In the genomic region with DNA sequence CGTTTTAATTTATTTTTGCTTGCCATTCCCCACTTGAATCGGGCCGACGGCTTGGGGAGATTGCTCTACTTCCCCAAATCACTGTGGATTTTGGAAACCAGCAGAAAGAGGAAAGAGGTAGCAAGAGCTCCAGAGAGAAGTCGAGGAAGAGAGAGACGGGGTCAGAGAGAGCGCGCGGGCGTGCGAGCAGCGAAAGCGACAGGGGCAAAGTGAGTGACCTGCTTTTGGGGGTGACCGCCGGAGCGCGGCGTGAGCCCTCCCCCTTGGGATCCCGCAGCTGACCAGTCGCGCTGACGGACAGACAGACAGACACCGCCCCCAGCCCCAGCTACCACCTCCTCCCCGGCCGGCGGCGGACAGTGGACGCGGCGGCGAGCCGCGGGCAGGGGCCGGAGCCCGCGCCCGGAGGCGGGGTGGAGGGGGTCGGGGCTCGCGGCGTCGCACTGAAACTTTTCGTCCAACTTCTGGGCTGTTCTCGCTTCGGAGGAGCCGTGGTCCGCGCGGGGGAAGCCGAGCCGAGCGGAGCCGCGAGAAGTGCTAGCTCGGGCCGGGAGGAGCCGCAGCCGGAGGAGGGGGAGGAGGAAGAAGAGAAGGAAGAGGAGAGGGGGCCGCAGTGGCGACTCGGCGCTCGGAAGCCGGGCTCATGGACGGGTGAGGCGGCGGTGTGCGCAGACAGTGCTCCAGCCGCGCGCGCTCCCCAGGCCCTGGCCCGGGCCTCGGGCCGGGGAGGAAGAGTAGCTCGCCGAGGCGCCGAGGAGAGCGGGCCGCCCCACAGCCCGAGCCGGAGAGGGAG, we compare ENCODE assay signal across 1 cellular context.
TF ChIP-seq lines count a peak whose summit lies in the region.

No MANE protein-coding gene starts in this region.

TF ChIP-seq in IMR-90, 13 proteins besides CTCF, POLR2A, EP300 and RAD21:
- TF ChIP-seq, protein P1, sequence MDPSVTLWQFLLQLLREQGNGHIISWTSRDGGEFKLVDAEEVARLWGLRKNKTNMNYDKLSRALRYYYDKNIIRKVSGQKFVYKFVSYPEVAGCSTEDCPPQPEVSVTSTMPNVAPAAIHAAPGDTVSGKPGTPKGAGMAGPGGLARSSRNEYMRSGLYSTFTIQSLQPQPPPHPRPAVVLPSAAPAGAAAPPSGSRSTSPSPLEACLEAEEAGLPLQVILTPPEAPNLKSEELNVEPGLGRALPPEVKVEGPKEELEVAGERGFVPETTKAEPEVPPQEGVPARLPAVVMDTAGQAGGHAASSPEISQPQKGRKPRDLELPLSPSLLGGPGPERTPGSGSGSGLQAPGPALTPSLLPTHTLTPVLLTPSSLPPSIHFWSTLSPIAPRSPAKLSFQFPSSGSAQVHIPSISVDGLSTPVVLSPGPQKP (IDR thresholded peaks at IDR 0.05; ENCODE audit: borderline replicate concordance, low read depth, low read length): no peak
- TF ChIP-seq, protein P2, sequence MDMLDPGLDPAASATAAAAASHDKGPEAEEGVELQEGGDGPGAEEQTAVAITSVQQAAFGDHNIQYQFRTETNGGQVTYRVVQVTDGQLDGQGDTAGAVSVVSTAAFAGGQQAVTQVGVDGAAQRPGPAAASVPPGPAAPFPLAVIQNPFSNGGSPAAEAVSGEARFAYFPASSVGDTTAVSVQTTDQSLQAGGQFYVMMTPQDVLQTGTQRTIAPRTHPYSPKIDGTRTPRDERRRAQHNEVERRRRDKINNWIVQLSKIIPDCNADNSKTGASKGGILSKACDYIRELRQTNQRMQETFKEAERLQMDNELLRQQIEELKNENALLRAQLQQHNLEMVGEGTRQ (IDR thresholded peaks at IDR 0.05; ENCODE audit: low read depth, low read length): peak; percentile 40
- TF ChIP-seq MXI1 (IDR thresholded peaks at IDR 0.05; ENCODE audit: borderline replicate concordance, low read depth, low read length): peak; percentile 30; the same call in 1 of the 2 replicates
- TF ChIP-seq MAZ (IDR thresholded peaks at IDR 0.05; ENCODE audit: borderline replicate concordance, low read depth, low read length): peak; percentile 34; the same call in 1 of the 2 replicates
- no peak for TF ChIP-seq SMC3 (IDR thresholded peaks at IDR 0.05; ENCODE audit: low read depth, low read length)
- no peak; the same call in 1 of the 2 replicates for TF ChIP-seq BHLHE40 (IDR thresholded peaks at IDR 0.05; ENCODE audit: low read depth, low read length)
- TF ChIP-seq MAFK (IDR thresholded peaks at IDR 0.05; ENCODE audit: low read depth, low read length): no peak
